ENCODE assay signal across 17 cellular contexts in genomic region chr14:56244138-56244789, GRCh38.
DNase-seq lines count a peak whose midpoint lies in the region; ATAC-seq, FAIRE-seq and TF ChIP-seq lines count a peak whose summit lies in the region.
"Had no signal": no experiment of that assay in that cellular context is flagged by ENCODE, and none has a peak within 500 bp of the region (broad histone marks: within the 10 kb centered on the region; RNA-seq: fewer than 3 reads in every experiment).

No MANE protein-coding gene starts in this region.

- peaks cover 12% of the 10 kb centered on the region for H3K4me1 Mint-ChIP-seq in MCF 10A (ENCODE audit: insufficient read depth, unreplicated experiment)

- H3K36me3 Mint-ChIP-seq in MCF 10A (ENCODE audit: insufficient read depth, unreplicated experiment): no peaks in the 10 kb centered on the region

- CTCF ChIA-PET in MCF 10A (lab: Yijun Ruan, JAX): interaction anchor here (1.1 kb wide), 2 partner anchors 178 to 230 kb away, joined by 3 read pairs; no protein-coding TSS in a partner anchor
- CTCF ChIA-PET in mammary epithelial cell (lab: Charles Lee; ENCODE audit: low non-redundant PET): no interaction called here

- no peak for FAIRE-seq in frontal cortex (lab: Jason Lieb, UNC)
- FAIRE-seq: A204.1, GM19239 had no signal

- H3K27me3 Mint-ChIP-seq in MCF 10A (ENCODE audit: insufficient read depth, unreplicated experiment): no peaks in the 10 kb centered on the region

- DNase-seq in MCF 10A (ENCODE audit: unreplicated experiment) (peak; percentile 21), mammary epithelial cell (no peak), RWPE2 (ENCODE audit: low spot score) (no peak), fibroblast of gingiva (ENCODE audit: low read depth) (peak; percentile 95), left ventricle myocardium inferior (no peak), frontal cortex (ENCODE audit: low spot score in 2 of 2) (no peak)
- DNase-seq: caudate nucleus, head of caudate nucleus, NCI-H1105 treated with DMSO at 0.1 percent for 48 hours, PC-9, uterus had no signal

- POLR2A ChIA-PET in MCF 10A (lab: Yijun Ruan, JAX): no interaction called here

- H3K27me3 ChIP-seq in mammary epithelial cell (ENCODE audit: insufficient read depth, low read length) (no peaks in the 10 kb centered on the region), RWPE2 (ENCODE audit: insufficient read depth, poor library complexity, severe bottlenecking) (no peaks in the 10 kb centered on the region), left ventricle myocardium inferior (ENCODE audit: low read depth) (no peaks in the 10 kb centered on the region)
- H3K27me3 ChIP-seq: right atrium auricular region, uterus had no signal

- H3K9me3 Mint-ChIP-seq in MCF 10A (ENCODE audit: unreplicated experiment): peaks cover 6% of the 10 kb centered on the region

- no peak overlapping the region for H3K9ac ChIP-seq in mammary epithelial cell (ENCODE audit: insufficient read depth, low read length)

- H3K9me3 ChIP-seq in mammary epithelial cell (replicated peaks; ENCODE audit: insufficient read depth, low read length) (no peaks in the 10 kb centered on the region), RWPE2 (ENCODE audit: severe bottlenecking) (no peaks in the 10 kb centered on the region), left ventricle myocardium inferior (replicated peaks) (no peaks in the 10 kb centered on the region)
- H3K9me3 ChIP-seq: HAP-1, right atrium auricular region, uterus had no signal

- peak; percentile 71 for ATAC-seq in RWPE2 (ENCODE audit: low read depth)
- no peak for ATAC-seq in GM18502 (IDR thresholded peaks at IDR 0.05; ENCODE audit: poor library complexity, unreplicated experiment)
- ATAC-seq in HG02763 (IDR thresholded peaks at IDR 0.05; ENCODE audit: unreplicated experiment): no peak

- TF ChIP-seq CTCF in MCF 10A (IDR thresholded peaks at IDR 0.05; ENCODE audit: unreplicated experiment) (no peak), mammary epithelial cell (conservative IDR thresholded peaks at IDR 0.05 in 1 of 2, IDR thresholded peaks at IDR 0.05 in 1 of 2; ENCODE audit: extremely low read depth in 1 of 2, insufficient read depth in 1 of 2, low read depth in 1 of 2, low read length in 2 of 2) (no peak), RWPE2 (IDR thresholded peaks at IDR 0.05; ENCODE audit: poor library complexity, severe bottlenecking) (no peak), left ventricle myocardium inferior (IDR thresholded peaks at IDR 0.05; ENCODE audit: borderline replicate concordance) (no peak)

- H2AFZ ChIP-seq in mammary epithelial cell (ENCODE audit: low read depth, low read length): no peak overlapping the region
- H2AFZ ChIP-seq: PC-9 had no signal

- H3K4me1 ChIP-seq in mammary epithelial cell (ENCODE audit: insufficient read depth, low read length) (no peaks in the 10 kb centered on the region), RWPE2 (ENCODE audit: insufficient read depth, poor library complexity, severe bottlenecking) (peaks cover 9% of the 10 kb centered on the region), left ventricle myocardium inferior (no peaks in the 10 kb centered on the region)
- H3K4me1 ChIP-seq: HAP-1, right atrium auricular region, uterus had no signal

- in situ Hi-C loops in mammary epithelial cell (cut with MboI; ENCODE audit: low sequenced_read_pairs in 2 of 2): no loop called here

- H3K79me2 ChIP-seq in mammary epithelial cell (ENCODE audit: insufficient read depth, low read length): no peaks in the 10 kb centered on the region

- WGBS in mammary epithelial cell (ENCODE audit: low coverage, missing lambda C conversion rate): 74% methylated on average over 5 of the region's 5 CpGs

- no peak overlapping the region for H3K4me3 Mint-ChIP-seq in MCF 10A (ENCODE audit: unreplicated experiment)

- H3K36me3 ChIP-seq in mammary epithelial cell (ENCODE audit: insufficient read depth, low read length) (no peaks in the 10 kb centered on the region), RWPE2 (ENCODE audit: low read depth) (no peaks in the 10 kb centered on the region), left ventricle myocardium inferior (no peaks in the 10 kb centered on the region)
- H3K36me3 ChIP-seq: HAP-1, right atrium auricular region, uterus had no signal

- BruUV-seq in MCF 10A (replicated peaks; lab: Mats Ljungman, UMichigan): no TSS peak
- no TSS peak for BruUV-seq in mammary epithelial cell (replicated peaks; lab: Mats Ljungman, UMichigan)

- H3K4me3 ChIP-seq in mammary epithelial cell (replicated peaks in 1 of 3; ENCODE audit: insufficient read depth in 1 of 3, low read depth in 2 of 3, low read length in 3 of 3) (no peak overlapping the region), RWPE2 (ENCODE audit: severe bottlenecking) (no peak overlapping the region), left ventricle myocardium inferior (no peak overlapping the region)
- H3K4me3 ChIP-seq: HAP-1, PC-9, right atrium auricular region, uterus had no signal

- H3K27ac ChIP-seq in mammary epithelial cell (ENCODE audit: insufficient read depth, low read depth, low read length) (no peak overlapping the region), RWPE2 (ENCODE audit: poor library complexity, severe bottlenecking) (peak overlapping the region; percentile 11), left ventricle myocardium inferior (replicated peaks) (no peak overlapping the region)
- H3K27ac ChIP-seq: PC-9, right atrium auricular region, uterus had no signal

- dilution Hi-C loops in mammary epithelial cell (cut with HindIII; ENCODE audit: low sequenced_read_pairs): no loop called here

- no peak overlapping the region for H3K27ac Mint-ChIP-seq in MCF 10A (ENCODE audit: low read depth, unreplicated experiment)

- H3K4me2 ChIP-seq in mammary epithelial cell (ENCODE audit: insufficient read depth, low read depth, low read length): no peak overlapping the region
- H3K4me2 ChIP-seq: PC-9 had no signal

- H4K20me1 ChIP-seq in mammary epithelial cell (ENCODE audit: insufficient read depth, low read length): no peaks in the 10 kb centered on the region

- intact Hi-C loops in MCF 10A (cut with micrococcal nuclease) (loop anchor here (5.0 to 10.0 kb wide), 3 partner anchors 101 to 807 kb away; no protein-coding TSS in a partner anchor), mammary epithelial cell (cut with micrococcal nuclease) (no loop called here), left ventricle myocardium inferior (cut with micrococcal nuclease) (no loop called here)

Comparison
In these comparisons a context has a peak if more than half of its experiments do, and no peak if none do; other contexts are left out.
1. DNase-seq: peak in MCF 10A (single experiment) and fibroblast of gingiva (single experiment); none in mammary epithelial cell (single experiment), RWPE2 (single experiment), left ventricle myocardium inferior (single experiment) and frontal cortex (0 of 2).